ENCODE assay signal across 25 cellular contexts in genomic region chr15:92651877-92652575, GRCh38. TPM values are rescaled to one million over a fixed set of nuclear protein-coding genes. Genes with fewer than 3 reads are reported as not detected.
DNase-seq lines count a peak whose midpoint lies in the region; ATAC-seq and TF ChIP-seq lines count a peak whose summit lies in the region.
"Had no signal": no experiment of that assay in that cellular context is flagged by ENCODE, and none has a peak within 500 bp of the region (broad histone marks: within the 10 kb centered on the region; RNA-seq: fewer than 3 reads in every experiment).

No MANE protein-coding gene starts in this region.

- H3K4me3 ChIP-seq in GM12865 (ENCODE audit: low read depth, low read length), result peak overlapping the region; percentile 65; the same call in 1 of the 2 replicates
- no peak overlapping the region for H3K4me3 ChIP-seq in WERI-Rb-1 (ENCODE audit: low read depth, low read length)
- H3K4me3 ChIP-seq in hepatocyte, result no peak overlapping the region
- peak overlapping the region; percentile 26 for H3K4me3 ChIP-seq in retinal pigment epithelial cell (ENCODE audit: low read length)
- no peak overlapping the region for H3K4me3 ChIP-seq in colonic mucosa
- H3K4me3 ChIP-seq: gastrocnemius medialis, neural progenitor cell, psoas muscle had no signal

- H3K79me2 ChIP-seq in hepatocyte, result peaks cover 59% of the 10 kb centered on the region

- H2AFZ ChIP-seq in hepatocyte, result no peak overlapping the region
- H2AFZ ChIP-seq: neural progenitor cell had no signal

- TF ChIP-seq CTCF in GM12865 (IDR thresholded peaks at IDR 0.05; ENCODE audit: insufficient read depth, low read depth, low read length, missing control alignments) (no peak), WERI-Rb-1 (IDR thresholded peaks at IDR 0.05; ENCODE audit: low read depth, low read length) (no peak), hepatocyte (IDR thresholded peaks at IDR 0.05; ENCODE audit: poor library complexity) (no peak), retinal pigment epithelial cell (conservative IDR thresholded peaks at IDR 0.05; ENCODE audit: low read depth, low read length) (no peak), colonic mucosa (IDR thresholded peaks at IDR 0.05) (no peak)

- H3K36me3 ChIP-seq in WERI-Rb-1, result peaks cover 28% of the 10 kb centered on the region
- H3K36me3 ChIP-seq in hepatocyte (replicated peaks; ENCODE audit: insufficient read depth, low read depth), result no peaks in the 10 kb centered on the region
- H3K36me3 ChIP-seq in colonic mucosa, result no peaks in the 10 kb centered on the region
- H3K36me3 ChIP-seq: BE2C, gastrocnemius medialis, neural progenitor cell had no signal

- H3K27me3 ChIP-seq in WERI-Rb-1 (ENCODE audit: insufficient read depth, low read depth, severe bottlenecking), result no peaks in the 10 kb centered on the region
- H3K27me3 ChIP-seq in hepatocyte, result no peaks in the 10 kb centered on the region
- no peaks in the 10 kb centered on the region for H3K27me3 ChIP-seq in colonic mucosa
- H3K27me3 ChIP-seq: gastrocnemius medialis, neural progenitor cell had no signal

- 84% methylated on average over 10 of the region's 10 CpGs for WGBS in hepatocyte (ENCODE audit: low lambda C conversion rate, missing lambda C conversion rate)

- H3K9me2 ChIP-seq in hepatocyte (replicated peaks; ENCODE audit: insufficient read depth), result no peaks in the 10 kb centered on the region

- H3K4me1 ChIP-seq in hepatocyte (ENCODE audit: insufficient read depth) (peaks cover 21% of the 10 kb centered on the region), colonic mucosa (no peaks in the 10 kb centered on the region)
- H3K4me1 ChIP-seq: BE2C, psoas muscle had no signal

- ATAC-seq in GM21381 (IDR thresholded peaks at IDR 0.05; ENCODE audit: unreplicated experiment), result no peak
- ATAC-seq in GM19455 (IDR thresholded peaks at IDR 0.05; ENCODE audit: unreplicated experiment), result no peak
- ATAC-seq: gastrocnemius medialis, left ventricle myocardium superior, psoas muscle had no signal

- H3K9me3 ChIP-seq in WERI-Rb-1 (ENCODE audit: severe bottlenecking), result no peaks in the 10 kb centered on the region
- H3K9me3 ChIP-seq in hepatocyte (ENCODE audit: low read depth), result no peaks in the 10 kb centered on the region
- no peaks in the 10 kb centered on the region for H3K9me3 ChIP-seq in colonic mucosa
- H3K9me3 ChIP-seq: gastrocnemius medialis, psoas muscle had no signal

- intact Hi-C loops in colonic mucosa (cut with DNase I), result no loop called here

- peak overlapping the region; percentile 88 for H3K4me2 ChIP-seq in hepatocyte
- H3K4me2 ChIP-seq: neural progenitor cell had no signal

- no peak for DNase-seq in GM12865 (ENCODE audit: low read depth)
- DNase-seq in WERI-Rb-1, result no peak
- no peak for DNase-seq in hepatocyte (ENCODE audit: low spot score)
- peak; percentile 80 for DNase-seq in retinal pigment epithelial cell (ENCODE audit: low read depth)
- no peak for DNase-seq in colonic mucosa
- DNase-seq in activated CD4-positive, alpha-beta T cell treated with anti-CD3 and anti-CD28 coated beads for 48 hours, result no peak
- DNase-seq: activated B cell treated with CpG ODN at 0.5 μM for 24 hours; activated CD4-positive, alpha-beta memory T cell treated with anti-CD3 and anti-CD28 coated beads for 36 hours; activated effector memory CD4-positive, alpha-beta T cell treated with Interleukin-2 at 50 U/mL for 16 hours; activated naive CD8-positive, alpha-beta T cell treated with anti-CD3 and anti-CD28 coated beads for 36 hours; BE2C; effector memory CD4-positive, alpha-beta T cell; gastrocnemius medialis; HCEC 1CT; left ventricle myocardium superior; NCI-H1048; NCI-H2029; NCI-H345; NCI-H748 treated with DMSO at 0.1 percent for 48 hours; psoas muscle; stimulated activated CD8-positive, alpha-beta memory T cell treated with anti-CD3 and anti-CD28 coated beads, Interleukin-4, amount 100 ng/mL, for 48 hours; T-helper 9 cell had no signal

- H3K27ac ChIP-seq in WERI-Rb-1, result peak overlapping the region; percentile 25
- H3K27ac ChIP-seq in hepatocyte, result no peak overlapping the region
- no peak overlapping the region for H3K27ac ChIP-seq in colonic mucosa
- H3K27ac ChIP-seq: gastrocnemius medialis, neural progenitor cell, psoas muscle had no signal

- no peaks in the 10 kb centered on the region for H4K20me1 ChIP-seq in hepatocyte (ENCODE audit: insufficient read depth, poor library complexity, severe bottlenecking)

- H3K9ac ChIP-seq in colonic mucosa (ENCODE audit: low read depth in 2 of 2, low read length in 2 of 2), result no peak overlapping the region
- H3K9ac ChIP-seq: neural progenitor cell had no signal

RNA-seq across cellular contexts. Expression of gene FAM174B, which starts 3.5 kb away (rescaled TPM):
- total RNA-seq in hepatocyte (17.0 and 17.8 TPM in 2 replicates), colonic mucosa (10 to 100 TPM; 25.2 to 25.7 TPM)
- 29.6 and 34.9 TPM in 2 replicates for polyA plus RNA-seq in hepatocyte

Comparison
In these comparisons a context has a peak if more than half of its experiments do, and no peak if none do; other contexts are left out.
1. H3K4me3 ChIP-seq: peak in GM12865 (single experiment) and retinal pigment epithelial cell (single experiment); none in WERI-Rb-1 (single experiment), hepatocyte (single experiment) and colonic mucosa (single experiment).